In genomic region chr1:202150607-202151006, GRCh38 we compare ENCODE assay signal across 33 cellular contexts. TPM values are rescaled to one million over a fixed set of nuclear protein-coding genes. Genes with fewer than 3 reads are reported as not detected.
A peak's percentile ranks its signal among the peaks of the same experiment; 100 is the strongest.
DNase-seq lines count a peak whose midpoint lies in the region; ATAC-seq and TF ChIP-seq lines count a peak whose summit lies in the region.
"Had no signal": no experiment of that assay in that cellular context is flagged by ENCODE, and none has a peak within 500 bp of the region (broad histone marks: within the 10 kb centered on the region; RNA-seq: fewer than 3 reads in every experiment).

No MANE protein-coding gene starts in this region.

- H3K27me3 ChIP-seq in naive thymus-derived CD4-positive, alpha-beta T cell (ENCODE audit: control insufficient read depth in 2 of 2, insufficient read depth in 2 of 2, low read length in 2 of 2), result no peaks in the 10 kb centered on the region
- H3K27me3 ChIP-seq: esophagus squamous epithelium, gastrocnemius medialis had no signal

- POLR2A ChIA-PET in activated CD4-positive, alpha-beta memory T cell treated with anti-CD3 and anti-CD28 coated beads, Interleukin-2, amount 10 ng/mL, durations not matched to agents 7 days and 5 days (lab: Charles Lee), result interaction anchor here (1.0 to 9.2 kb wide), 2 partner anchors 12 to 20 kb away, joined by 3 to 174 read pairs; partner anchors contain the start of gene PTPN7
- POLR2A ChIA-PET in naive thymus-derived CD4-positive, alpha-beta T cell (lab: Charles Lee), result interaction anchor here (0.6 kb wide), 1 partner anchor 9 kb away, joined by 3 read pairs; no protein-coding TSS in a partner anchor

- H3K36me3 Mint-ChIP-seq in T-helper 1 cell treated with Interleukin-12 subunit alpha and Interleukin-12 subunit beta and Interleukin-4 antibody, amounts not matched to agents 30 μg/mL and 1 μg/mL, for 36 hours (ENCODE audit: low read depth), result peaks cover 50% of the 10 kb centered on the region
- H3K36me3 Mint-ChIP-seq in activated CD4-positive, alpha-beta memory T cell treated with anti-CD3 and anti-CD28 coated beads, Interleukin-2, amount 10 ng/mL, durations not matched to agents 7 days and 5 days (ENCODE audit: low read depth), result peaks cover 71% of the 10 kb centered on the region
- peaks cover 19 to 41% (median 27%) of the 10 kb centered on the region in 5 donors for H3K36me3 Mint-ChIP-seq in naive thymus-derived CD4-positive, alpha-beta T cell
- H3K36me3 Mint-ChIP-seq: mesothelial cell of epicardium had no signal

- intact Hi-C loops in naive thymus-derived CD4-positive, alpha-beta T cell (cut with micrococcal nuclease), result no loop called here
- intact Hi-C loops in left colon (cut with DNase I, micrococcal nuclease), result no loop called here

- H3K27me3 Mint-ChIP-seq in T-helper 1 cell treated with Interleukin-12 subunit alpha and Interleukin-12 subunit beta and Interleukin-4 antibody, amounts not matched to agents 30 μg/mL and 1 μg/mL, for 36 hours (ENCODE audit: low read depth), result no peaks in the 10 kb centered on the region
- no peaks in the 10 kb centered on the region for H3K27me3 Mint-ChIP-seq in activated CD4-positive, alpha-beta memory T cell treated with anti-CD3 and anti-CD28 coated beads, Interleukin-2, amount 10 ng/mL, durations not matched to agents 7 days and 5 days
- no peaks in the 10 kb centered on the region for H3K27me3 Mint-ChIP-seq in naive thymus-derived CD4-positive, alpha-beta T cell
- H3K27me3 Mint-ChIP-seq: stimulated activated naive CD8-positive, alpha-beta T cell treated with anti-CD3 and anti-CD28 coated beads, Interleukin-15, amount 100 ng/mL, for 72 hours had no signal

- H3K9me3 Mint-ChIP-seq in T-helper 1 cell treated with Interleukin-12 subunit alpha and Interleukin-12 subunit beta and Interleukin-4 antibody, amounts not matched to agents 30 μg/mL and 1 μg/mL, for 36 hours, result no peaks in the 10 kb centered on the region
- H3K9me3 Mint-ChIP-seq in activated CD4-positive, alpha-beta memory T cell treated with anti-CD3 and anti-CD28 coated beads, Interleukin-2, amount 10 ng/mL, durations not matched to agents 7 days and 5 days, result no peaks in the 10 kb centered on the region
- H3K9me3 Mint-ChIP-seq in naive thymus-derived CD4-positive, alpha-beta T cell, result no peaks in the 10 kb centered on the region
- H3K9me3 Mint-ChIP-seq: mesothelial cell of epicardium; stimulated activated naive CD8-positive, alpha-beta T cell treated with anti-CD3 and anti-CD28 coated beads, Interleukin-15, amount 100 ng/mL, for 72 hours had no signal

- CTCF ChIA-PET in activated CD4-positive, alpha-beta memory T cell treated with anti-CD3 and anti-CD28 coated beads, Interleukin-2, amount 10 ng/mL, durations not matched to agents 7 days and 5 days (lab: Charles Lee), result interaction anchor here (1.2 kb wide), 1 partner anchor 15 kb away, joined by 3 read pairs; no protein-coding TSS in a partner anchor
- CTCF ChIA-PET in naive thymus-derived CD4-positive, alpha-beta T cell (lab: Charles Lee), result no interaction called here

- H3K4me3 Mint-ChIP-seq in T-helper 1 cell treated with Interleukin-12 subunit alpha and Interleukin-12 subunit beta and Interleukin-4 antibody, amounts not matched to agents 30 μg/mL and 1 μg/mL, for 36 hours, result no peak overlapping the region
- no peak overlapping the region for H3K4me3 Mint-ChIP-seq in activated CD4-positive, alpha-beta memory T cell treated with anti-CD3 and anti-CD28 coated beads, Interleukin-2, amount 10 ng/mL, durations not matched to agents 7 days and 5 days
- H3K4me3 Mint-ChIP-seq in naive thymus-derived CD4-positive, alpha-beta T cell, result no peak overlapping the region
- H3K4me3 Mint-ChIP-seq: mesothelial cell of epicardium; stimulated activated naive CD8-positive, alpha-beta T cell treated with anti-CD3 and anti-CD28 coated beads, Interleukin-15, amount 100 ng/mL, for 72 hours had no signal

- H3K9me3 ChIP-seq in naive thymus-derived CD4-positive, alpha-beta T cell (ENCODE audit: control insufficient read depth in 2 of 3, low read length in 3 of 3), result no peaks in the 10 kb centered on the region
- H3K9me3 ChIP-seq: esophagus squamous epithelium, gastrocnemius medialis, tibial artery had no signal

- peaks cover 26 to 88% (median 45%) of the 10 kb centered on the region in 3 experiments for H3K36me3 ChIP-seq in naive thymus-derived CD4-positive, alpha-beta T cell (ENCODE audit: control insufficient read depth in 2 of 3, insufficient read depth in 3 of 3, low read length in 3 of 3)
- H3K36me3 ChIP-seq: cardiac muscle cell, esophagus squamous epithelium, gastrocnemius medialis, tibial artery had no signal

- peak overlapping the region; percentile 67 for H3K27ac Mint-ChIP-seq in T-helper 1 cell treated with Interleukin-12 subunit alpha and Interleukin-12 subunit beta and Interleukin-4 antibody, amounts not matched to agents 30 μg/mL and 1 μg/mL, for 36 hours
- H3K27ac Mint-ChIP-seq in activated CD4-positive, alpha-beta memory T cell treated with anti-CD3 and anti-CD28 coated beads, Interleukin-2, amount 10 ng/mL, durations not matched to agents 7 days and 5 days, result peak overlapping the region; percentile 3
- H3K27ac Mint-ChIP-seq in naive thymus-derived CD4-positive, alpha-beta T cell, result peak overlapping the region in 8 of 9 donors; percentile 44 to 87 (median 66)
- H3K27ac Mint-ChIP-seq: mesothelial cell of epicardium had no signal

- no peaks in the 10 kb centered on the region for H3K4me1 ChIP-seq in naive thymus-derived CD4-positive, alpha-beta T cell (ENCODE audit: control insufficient read depth in 2 of 2, insufficient read depth in 2 of 2, low read length in 2 of 2)
- H3K4me1 ChIP-seq: gastrocnemius medialis had no signal

- H3K4me3 ChIP-seq in naive thymus-derived CD4-positive, alpha-beta T cell (ENCODE audit: low read length), result no peak overlapping the region
- H3K4me3 ChIP-seq: cardiac muscle cell, esophagus squamous epithelium, gastrocnemius medialis, PC-9, tibial artery had no signal

- H3K4me1 Mint-ChIP-seq in T-helper 1 cell treated with Interleukin-12 subunit alpha and Interleukin-12 subunit beta and Interleukin-4 antibody, amounts not matched to agents 30 μg/mL and 1 μg/mL, for 36 hours (ENCODE audit: low read depth), result peaks cover 19% of the 10 kb centered on the region
- peaks cover 38% of the 10 kb centered on the region for H3K4me1 Mint-ChIP-seq in activated CD4-positive, alpha-beta memory T cell treated with anti-CD3 and anti-CD28 coated beads, Interleukin-2, amount 10 ng/mL, durations not matched to agents 7 days and 5 days
- H3K4me1 Mint-ChIP-seq in naive thymus-derived CD4-positive, alpha-beta T cell, result peaks cover 8 to 38% (median 16%) of the 10 kb centered on the region in 7 donors

- DNase-seq in T-helper 1 cell, result no peak
- no peak for DNase-seq in activated CD4-positive, alpha-beta memory T cell treated with anti-CD3 and anti-CD28 coated beads, Interleukin-2, amount 10 ng/mL, durations not matched to agents 7 days and 5 days
- no peak for DNase-seq in naive thymus-derived CD4-positive, alpha-beta T cell
- DNase-seq in left colon, result no peak
- DNase-seq in NCI-H2196 treated with DMSO at 0.1 percent for 48 hours (lab: John Stamatoyannopoulos, UW; ENCODE audit: unreplicated experiment), result no peak
- DNase-seq: activated CD4-positive, alpha-beta T cell treated with anti-CD3 and anti-CD28 coated beads, Interleukin-2, amount 50 U/mL, for 1 hour; activated CD8-positive, alpha-beta memory T cell treated with anti-CD3 and anti-CD28 coated beads, Interleukin-2, amount 50 U/mL, for 48 hours; activated effector memory CD4-positive, alpha-beta T cell treated with anti-CD3 and anti-CD28 coated beads, Interleukin-2, amount 50 U/mL, for 16 hours; anterior cingulate cortex; DMS79; esophagus squamous epithelium; gastrocnemius medialis; islet precursor cell; Karpas-422; MV-4-11; NCI-H524; NK-92 treated with Interleukin-12 subunit alpha and Interleukin-12 subunit beta, amount 100 ng/mL, for 24 hours; PC-9; SHP77 treated with DMSO at 0.1 percent for 48 hours; stimulated activated CD4-positive, alpha-beta T cell treated with anti-CD3 and anti-CD28 coated beads, Interleukin-12 subunit alpha, Interleukin-12 subunit beta, amount 100 ng/mL, for 4 hours; stimulated activated CD4-positive, alpha-beta T cell treated with anti-CD3 and anti-CD28 coated beads, Interleukin-4, amount 100 ng/mL, for 24 hours; stimulated activated naive CD8-positive, alpha-beta T cell treated with anti-CD3 and anti-CD28 coated beads, Interleukin-15, amount 100 ng/mL, for 72 hours; SW 1271; tibial artery had no signal

- TF ChIP-seq POLR2A in GM18505 (IDR thresholded peaks at IDR 0.05; ENCODE audit: borderline replicate concordance, extremely low read depth, insufficient read depth, insufficient read length), result peak; percentile 30

- no peak for ATAC-seq in GM18505 (IDR thresholded peaks at IDR 0.05; ENCODE audit: unreplicated experiment)
- no peak for ATAC-seq in naive thymus-derived CD4-positive, alpha-beta T cell
- ATAC-seq in left colon, result no peak
- ATAC-seq in HG03439 (IDR thresholded peaks at IDR 0.05; ENCODE audit: unreplicated experiment), result no peak
- ATAC-seq: gastrocnemius medialis; right cardiac atrium; stimulated activated naive CD8-positive, alpha-beta T cell treated with anti-CD3 and anti-CD28 coated beads, Interleukin-15, amount 100 ng/mL, for 72 hours had no signal

- H3K27ac ChIP-seq in naive thymus-derived CD4-positive, alpha-beta T cell (ENCODE audit: low read depth, low read length), result no peak overlapping the region
- H3K27ac ChIP-seq: 22Rv1, cardiac muscle cell, esophagus squamous epithelium, gastrocnemius medialis, parathyroid adenoma, PC-9, tibial artery had no signal

RNA-seq across cellular contexts. Expression of gene ARL8A, which starts 6.1 kb away (rescaled TPM):
- total RNA-seq in activated CD4-positive, alpha-beta memory T cell treated with anti-CD3 and anti-CD28 coated beads, Interleukin-2, amount 10 ng/mL, durations not matched to agents 7 days and 5 days, result 10 to 100 TPM; 62.4 to 63.8 TPM
- total RNA-seq in naive thymus-derived CD4-positive, alpha-beta T cell, result 10 to 100 TPM; 38.2 to 99.4 (median 54.3) TPM
- polyA plus RNA-seq in naive thymus-derived CD4-positive, alpha-beta T cell, result 1 to 10 TPM; 5.5 to 6.3 TPM
- total RNA-seq in left colon, result 10 to 100 TPM; 45.4 to 49.2 TPM

RNA-seq across cellular contexts. Expression of gene PTPN7, which starts 9.8 kb away (rescaled TPM):
- total RNA-seq in activated CD4-positive, alpha-beta memory T cell treated with anti-CD3 and anti-CD28 coated beads, Interleukin-2, amount 10 ng/mL, durations not matched to agents 7 days and 5 days, result 100 to 1,000 TPM; 228 to 231 TPM
- total RNA-seq in naive thymus-derived CD4-positive, alpha-beta T cell, result 100 to 1,000 TPM in 2 of 5 experiments, 10 to 100 TPM in 3; 43.2 to 258 (median 97.0) TPM
- polyA plus RNA-seq in naive thymus-derived CD4-positive, alpha-beta T cell, result 10 to 100 TPM; 40.4 to 78.6 TPM
- total RNA-seq in left colon, result 1 to 10 TPM; 1.8 to 4.7 TPM
- total RNA-seq: cardiac muscle cell, PC-9 had no signal
- polyA plus RNA-seq: cardiac muscle cell had no signal

RNA-seq across cellular contexts. Expression of gene GPR37L1, which starts 27.9 kb away (rescaled TPM):
- total RNA-seq in activated CD4-positive, alpha-beta memory T cell treated with anti-CD3 and anti-CD28 coated beads, Interleukin-2, amount 10 ng/mL, durations not matched to agents 7 days and 5 days, result not detected
- not detected for total RNA-seq in naive thymus-derived CD4-positive, alpha-beta T cell
- under 1 TPM; 0.02 to 0.09 TPM for polyA plus RNA-seq in naive thymus-derived CD4-positive, alpha-beta T cell
- 1 to 10 TPM in 1 of 2 donors, under 1 TPM in 1; 0.76 to 2.1 TPM for total RNA-seq in left colon
- total RNA-seq: cardiac muscle cell had no signal
- polyA plus RNA-seq: cardiac muscle cell, neural cell had no signal

RNA-seq across cellular contexts. Expression of gene LGR6, which starts 43.0 kb away (rescaled TPM):
- total RNA-seq in activated CD4-positive, alpha-beta memory T cell treated with anti-CD3 and anti-CD28 coated beads, Interleukin-2, amount 10 ng/mL, durations not matched to agents 7 days and 5 days, result under 1 TPM in 1 of 2 experiments, not detected in 1; 0.08 TPM
- 1 to 10 TPM in 1 of 5 experiments, under 1 TPM in 3, not detected in 1; 0.16 to 5.8 (median 0.67) TPM for total RNA-seq in naive thymus-derived CD4-positive, alpha-beta T cell
- under 1 TPM; 0.22 to 0.29 TPM for polyA plus RNA-seq in naive thymus-derived CD4-positive, alpha-beta T cell
- 1 to 10 TPM; 1.1 to 1.9 TPM for total RNA-seq in left colon
- total RNA-seq: cardiac muscle cell had no signal
- polyA plus RNA-seq: neural cell had no signal

Comparison
In these comparisons a context has a peak if more than half of its experiments do, and no peak if none do; other contexts are left out.
1. H3K27ac Mint-ChIP-seq: peak in every context shown above with its lines; median percentile 67 in T-helper 1 cell treated with Interleukin-12 subunit alpha and Interleukin-12 subunit beta and Interleukin-4 antibody, amounts not matched to agents 30 μg/mL and 1 μg/mL, for 36 hours; 66 in naive thymus-derived CD4-positive, alpha-beta T cell; 3 in activated CD4-positive, alpha-beta memory T cell treated with anti-CD3 and anti-CD28 coated beads, Interleukin-2, amount 10 ng/mL, durations not matched to agents 7 days and 5 days.
2. RNA of gene PTPN7, which starts 9.8 kb away (total RNA-seq): 228 to 231 TPM in activated CD4-positive, alpha-beta memory T cell treated with anti-CD3 and anti-CD28 coated beads, Interleukin-2, amount 10 ng/mL, durations not matched to agents 7 days and 5 days and 43.2 to 258 TPM in naive thymus-derived CD4-positive, alpha-beta T cell; 1.8 to 4.7 TPM in left colon; every median in the first group is over 4 times any median in the second.